1 cellular context compared by ENCODE assay signal in the genomic region with DNA sequence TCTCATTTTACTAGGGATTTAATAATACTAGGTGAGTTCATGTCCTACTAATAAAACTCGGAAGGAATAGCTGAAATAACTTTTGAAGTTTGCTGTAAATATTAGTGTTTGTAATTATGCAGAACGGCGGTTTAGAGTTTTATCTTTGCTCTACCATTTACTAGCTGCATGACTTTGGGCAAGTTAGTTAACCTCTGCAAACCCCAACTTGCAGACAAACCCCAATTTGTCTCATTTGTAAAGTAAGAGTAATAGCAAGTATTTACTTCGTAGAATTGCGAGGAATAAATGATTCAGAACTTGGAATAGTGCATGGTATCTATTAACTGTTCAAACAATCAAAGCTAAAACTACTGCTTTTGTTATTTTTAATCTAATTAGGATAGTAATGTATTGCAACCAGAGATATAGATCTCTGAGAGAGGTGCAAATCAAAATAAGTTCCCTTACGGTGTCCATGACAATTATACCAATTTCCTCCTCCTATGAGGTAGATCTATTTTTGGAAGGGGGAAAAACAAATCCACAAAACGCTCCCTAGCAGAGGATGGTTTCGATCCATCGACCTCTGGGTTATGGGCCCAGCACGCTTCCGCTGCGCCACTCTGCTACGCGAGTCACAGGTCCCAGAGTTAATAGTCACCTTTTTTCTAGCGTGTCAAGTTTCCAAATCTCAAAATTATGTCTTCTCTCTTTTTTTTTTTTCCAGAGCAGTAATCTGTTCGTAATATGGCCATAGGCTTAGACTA.
A peak's percentile ranks its signal among the peaks of the same experiment; 100 is the strongest.
TF ChIP-seq lines count a peak whose summit lies in the region.

No MANE protein-coding gene starts in this region.

TF ChIP-seq in K562, 482 proteins besides CTCF, POLR2A, EP300 and RAD21 (continued from another document and continues in another):
- TF ChIP-seq, protein P1, sequence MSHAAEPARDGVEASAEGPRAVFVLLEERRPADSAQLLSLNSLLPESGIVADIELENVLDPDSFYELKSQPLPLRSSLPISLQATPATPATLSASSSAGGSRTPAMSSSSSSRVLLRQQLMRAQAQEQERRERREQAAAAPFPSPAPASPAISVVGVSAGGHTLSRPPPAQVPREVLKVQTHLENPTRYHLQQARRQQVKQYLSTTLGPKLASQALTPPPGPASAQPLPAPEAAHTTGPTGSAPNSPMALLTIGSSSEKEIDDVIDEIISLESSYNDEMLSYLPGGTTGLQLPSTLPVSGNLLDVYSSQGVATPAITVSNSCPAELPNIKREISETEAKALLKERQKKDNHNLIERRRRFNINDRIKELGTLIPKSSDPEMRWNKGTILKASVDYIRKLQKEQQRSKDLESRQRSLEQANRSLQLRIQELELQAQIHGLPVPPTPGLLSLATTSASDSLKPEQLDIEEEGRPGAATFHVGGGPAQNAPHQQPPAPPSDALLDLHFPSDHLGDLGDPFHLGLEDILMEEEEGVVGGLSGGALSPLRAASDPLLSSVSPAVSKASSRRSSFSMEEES (CRISPR knock-in tag; IDR thresholded peaks at IDR 0.05) = no peak
- TF ChIP-seq HDAC3 (IDR thresholded peaks at IDR 0.05; ENCODE audit: borderline replicate concordance, partially characterized antibody) (no peak), HMG20A (CRISPR knock-in tag; conservative IDR thresholded peaks at IDR 0.05) (no peak), TCF7 (IDR thresholded peaks at IDR 0.05; ENCODE audit: borderline replicate concordance) (peak; percentile 61; the same call in 1 of the 2 replicates), BHLHE40 (IDR thresholded peaks at IDR 0.05; ENCODE audit: low read length) (peak; percentile 53; the same call in 1 of the 2 replicates), PPARD (CRISPR knock-in tag; IDR thresholded peaks at IDR 0.05) (no peak), KDM4B (IDR thresholded peaks at IDR 0.05; ENCODE audit: borderline replicate concordance in 2 of 2, low read depth in 1 of 2) (no peak), SMAD2 (IDR thresholded peaks at IDR 0.05; ENCODE audit: low read depth, low read length) (no peak), ZZZ3 (IDR thresholded peaks at IDR 0.05) (no peak), ZNF431 (CRISPR knock-in tag; IDR thresholded peaks at IDR 0.05) (no peak), ZNF311 (CRISPR knock-in tag; IDR thresholded peaks at IDR 0.05) (no peak), ZNF717 (CRISPR knock-in tag; IDR thresholded peaks at IDR 0.05) (no peak), ZC3H11A (IDR thresholded peaks at IDR 0.05; ENCODE audit: low read depth, low read length) (no peak), TRIM24 (IDR thresholded peaks at IDR 0.05) (peak in 1 of 2 experiments; percentile 49; a peak in 1 of 4 replicates), KDM2B (CRISPR knock-in tag; IDR thresholded peaks at IDR 0.05) (0 out of 2 replicates have a peak, but pooled peaks have one; percentile 80), SUPT5H (IDR thresholded peaks at IDR 0.05) (no peak), NONO (IDR thresholded peaks at IDR 0.05; ENCODE audit: low read depth in 2 of 2, low read length in 1 of 2) (0 out of 4 replicates have a peak, but pooled peaks of 1 of the 2 experiments have one; percentile 49), SMAD3 (CRISPR knock-in tag; conservative IDR thresholded peaks at IDR 0.05) (0 out of 2 replicates have a peak, but pooled peaks have one; percentile 43), ZNF583 (CRISPR knock-in tag; IDR thresholded peaks at IDR 0.05) (no peak), POLR3A (IDR thresholded peaks at IDR 0.05; ENCODE audit: borderline replicate concordance, extremely low read depth, insufficient read depth, insufficient read length) (peak; percentile 97), POLR2AphosphoS5 (IDR thresholded peaks at IDR 0.05; ENCODE audit: control insufficient read depth, insufficient read depth, low read depth, low read length) (no peak), SAP30 (IDR thresholded peaks at IDR 0.05; ENCODE audit: borderline replicate concordance, insufficient read depth, low read depth, low read length, poor library complexity, severe bottlenecking) (no peak), LCOR (CRISPR knock-in tag; IDR thresholded peaks at IDR 0.05) (peak; percentile 73; the same call in 1 of the 2 replicates), HDAC8 (tag; IDR thresholded peaks at IDR 0.05) (no peak; the same call in 1 of the 2 replicates), BRF1 (IDR thresholded peaks at IDR 0.05; ENCODE audit: borderline replicate concordance, extremely low read depth, insufficient read length) (peak; percentile 53), CC2D1A (IDR thresholded peaks at IDR 0.05) (peak; percentile 13; the same call in 1 of the 2 replicates), NBN (IDR thresholded peaks at IDR 0.05; ENCODE audit: low read depth) (peak; percentile 84), ZNF146 (CRISPR knock-in tag; IDR thresholded peaks at IDR 0.05; ENCODE audit: unreplicated experiment) (no peak), CBFB (CRISPR knock-in tag; IDR thresholded peaks at IDR 0.05) (no peak), HNRNPLL (IDR thresholded peaks at IDR 0.05; ENCODE audit: low read depth, low read length, poor library complexity, severe bottlenecking) (no peak), SOX6 (IDR thresholded peaks at IDR 0.05) (peak; percentile 67), SREBF1 (IDR thresholded peaks at IDR 0.05; ENCODE audit: borderline replicate concordance, low read depth, low read length) (no peak), HDAC1 (IDR thresholded peaks at IDR 0.05) (peak; percentile 46 to 81; a peak in 3 of 4 replicates), ZNF224 (CRISPR knock-in tag; IDR thresholded peaks at IDR 0.05) (no peak), ZNF274 (IDR thresholded peaks at IDR 0.05; ENCODE audit: borderline replicate concordance, low read depth, low read length) (no peak), NR3C1 (CRISPR knock-in tag; IDR thresholded peaks at IDR 0.05) (no peak), ZNF551 (CRISPR knock-in tag; IDR thresholded peaks at IDR 0.05) (no peak), ZEB2 (IDR thresholded peaks at IDR 0.05) (no peak), PCBP2 (IDR thresholded peaks at IDR 0.05; ENCODE audit: low read depth, low read length, poor library complexity, severe bottlenecking) (no peak), ZNF133 (CRISPR knock-in tag; IDR thresholded peaks at IDR 0.05) (no peak), YY1 (IDR thresholded peaks at IDR 0.05; ENCODE audit: borderline replicate concordance in 1 of 3, control insufficient read depth in 1 of 3, extremely low read depth in 1 of 3, insufficient read depth in 3 of 3, insufficient read length in 1 of 3, insufficient replicate concordance in 2 of 3, low read depth in 1 of 3, low read length in 2 of 3) (peak in 1 of 3 experiments; percentile 46), FOXJ2 (tag; IDR thresholded peaks at IDR 0.05) (0 out of 2 replicates have a peak, but pooled peaks have one; percentile 27), HEY1 (CRISPR knock-in tag; IDR thresholded peaks at IDR 0.05; ENCODE audit: borderline replicate concordance) (no peak), CBX1 (IDR thresholded peaks at IDR 0.05; ENCODE audit: low read depth) (0 out of 2 replicates have a peak, but pooled peaks have one; percentile 49), LEF1 (IDR thresholded peaks at IDR 0.05) (no peak; the same call in 1 of the 2 replicates)
- TF ChIP-seq, protein P2, sequence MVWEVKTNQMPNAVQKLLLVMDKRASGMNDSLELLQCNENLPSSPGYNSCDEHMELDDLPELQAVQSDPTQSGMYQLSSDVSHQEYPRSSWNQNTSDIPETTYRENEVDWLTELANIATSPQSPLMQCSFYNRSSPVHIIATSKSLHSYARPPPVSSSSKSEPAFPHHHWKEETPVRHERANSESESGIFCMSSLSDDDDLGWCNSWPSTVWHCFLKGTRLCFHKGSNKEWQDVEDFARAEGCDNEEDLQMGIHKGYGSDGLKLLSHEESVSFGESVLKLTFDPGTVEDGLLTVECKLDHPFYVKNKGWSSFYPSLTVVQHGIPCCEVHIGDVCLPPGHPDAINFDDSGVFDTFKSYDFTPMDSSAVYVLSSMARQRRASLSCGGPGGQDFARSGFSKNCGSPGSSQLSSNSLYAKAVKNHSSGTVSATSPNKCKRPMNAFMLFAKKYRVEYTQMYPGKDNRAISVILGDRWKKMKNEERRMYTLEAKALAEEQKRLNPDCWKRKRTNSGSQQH (CRISPR knock-in tag; IDR thresholded peaks at IDR 0.05) = no peak
- TF ChIP-seq, protein P3, sequence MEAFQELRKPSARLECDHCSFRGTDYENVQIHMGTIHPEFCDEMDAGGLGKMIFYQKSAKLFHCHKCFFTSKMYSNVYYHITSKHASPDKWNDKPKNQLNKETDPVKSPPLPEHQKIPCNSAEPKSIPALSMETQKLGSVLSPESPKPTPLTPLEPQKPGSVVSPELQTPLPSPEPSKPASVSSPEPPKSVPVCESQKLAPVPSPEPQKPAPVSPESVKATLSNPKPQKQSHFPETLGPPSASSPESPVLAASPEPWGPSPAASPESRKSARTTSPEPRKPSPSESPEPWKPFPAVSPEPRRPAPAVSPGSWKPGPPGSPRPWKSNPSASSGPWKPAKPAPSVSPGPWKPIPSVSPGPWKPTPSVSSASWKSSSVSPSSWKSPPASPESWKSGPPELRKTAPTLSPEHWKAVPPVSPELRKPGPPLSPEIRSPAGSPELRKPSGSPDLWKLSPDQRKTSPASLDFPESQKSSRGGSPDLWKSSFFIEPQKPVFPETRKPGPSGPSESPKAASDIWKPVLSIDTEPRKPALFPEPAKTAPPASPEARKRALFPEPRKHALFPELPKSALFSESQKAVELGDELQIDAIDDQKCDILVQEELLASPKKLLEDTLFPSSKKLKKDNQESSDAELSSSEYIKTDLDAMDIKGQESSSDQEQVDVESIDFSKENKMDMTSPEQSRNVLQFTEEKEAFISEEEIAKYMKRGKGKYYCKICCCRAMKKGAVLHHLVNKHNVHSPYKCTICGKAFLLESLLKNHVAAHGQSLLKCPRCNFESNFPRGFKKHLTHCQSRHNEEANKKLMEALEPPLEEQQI (IDR thresholded peaks at IDR 0.05) = peak; percentile 81
- TF ChIP-seq, protein P4, sequence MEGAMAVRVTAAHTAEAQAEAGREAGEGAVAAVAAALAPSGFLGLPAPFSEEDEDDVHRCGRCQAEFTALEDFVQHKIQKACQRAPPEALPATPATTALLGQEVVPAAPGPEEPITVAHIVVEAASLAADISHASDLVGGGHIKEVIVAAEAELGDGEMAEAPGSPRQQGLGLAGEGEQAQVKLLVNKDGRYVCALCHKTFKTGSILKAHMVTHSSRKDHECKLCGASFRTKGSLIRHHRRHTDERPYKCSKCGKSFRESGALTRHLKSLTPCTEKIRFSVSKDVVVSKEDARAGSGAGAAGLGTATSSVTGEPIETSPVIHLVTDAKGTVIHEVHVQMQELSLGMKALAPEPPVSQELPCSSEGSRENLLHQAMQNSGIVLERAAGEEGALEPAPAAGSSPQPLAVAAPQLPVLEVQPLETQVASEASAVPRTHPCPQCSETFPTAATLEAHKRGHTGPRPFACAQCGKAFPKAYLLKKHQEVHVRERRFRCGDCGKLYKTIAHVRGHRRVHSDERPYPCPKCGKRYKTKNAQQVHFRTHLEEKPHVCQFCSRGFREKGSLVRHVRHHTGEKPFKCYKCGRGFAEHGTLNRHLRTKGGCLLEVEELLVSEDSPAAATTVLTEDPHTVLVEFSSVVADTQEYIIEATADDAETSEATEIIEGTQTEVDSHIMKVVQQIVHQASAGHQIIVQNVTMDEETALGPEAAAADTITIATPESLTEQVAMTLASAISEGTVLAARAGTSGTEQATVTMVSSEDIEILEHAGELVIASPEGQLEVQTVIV (CRISPR knock-in tag; IDR thresholded peaks at IDR 0.05; ENCODE audit: borderline replicate concordance) = no peak
- TF ChIP-seq, protein P5, sequence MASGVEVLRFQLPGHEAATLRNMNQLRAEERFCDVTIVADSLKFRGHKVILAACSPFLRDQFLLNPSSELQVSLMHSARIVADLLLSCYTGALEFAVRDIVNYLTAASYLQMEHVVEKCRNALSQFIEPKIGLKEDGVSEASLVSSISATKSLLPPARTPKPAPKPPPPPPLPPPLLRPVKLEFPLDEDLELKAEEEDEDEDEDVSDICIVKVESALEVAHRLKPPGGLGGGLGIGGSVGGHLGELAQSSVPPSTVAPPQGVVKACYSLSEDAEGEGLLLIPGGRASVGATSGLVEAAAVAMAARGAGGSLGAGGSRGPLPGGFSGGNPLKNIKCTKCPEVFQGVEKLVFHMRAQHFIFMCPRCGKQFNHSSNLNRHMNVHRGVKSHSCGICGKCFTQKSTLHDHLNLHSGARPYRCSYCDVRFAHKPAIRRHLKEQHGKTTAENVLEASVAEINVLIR (CRISPR knock-in tag; IDR thresholded peaks at IDR 0.05) = no peak
- TF ChIP-seq, protein P6, sequence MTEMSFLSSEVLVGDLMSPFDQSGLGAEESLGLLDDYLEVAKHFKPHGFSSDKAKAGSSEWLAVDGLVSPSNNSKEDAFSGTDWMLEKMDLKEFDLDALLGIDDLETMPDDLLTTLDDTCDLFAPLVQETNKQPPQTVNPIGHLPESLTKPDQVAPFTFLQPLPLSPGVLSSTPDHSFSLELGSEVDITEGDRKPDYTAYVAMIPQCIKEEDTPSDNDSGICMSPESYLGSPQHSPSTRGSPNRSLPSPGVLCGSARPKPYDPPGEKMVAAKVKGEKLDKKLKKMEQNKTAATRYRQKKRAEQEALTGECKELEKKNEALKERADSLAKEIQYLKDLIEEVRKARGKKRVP (CRISPR knock-in tag; IDR thresholded peaks at IDR 0.05) = no peak
- TF ChIP-seq, protein P7, sequence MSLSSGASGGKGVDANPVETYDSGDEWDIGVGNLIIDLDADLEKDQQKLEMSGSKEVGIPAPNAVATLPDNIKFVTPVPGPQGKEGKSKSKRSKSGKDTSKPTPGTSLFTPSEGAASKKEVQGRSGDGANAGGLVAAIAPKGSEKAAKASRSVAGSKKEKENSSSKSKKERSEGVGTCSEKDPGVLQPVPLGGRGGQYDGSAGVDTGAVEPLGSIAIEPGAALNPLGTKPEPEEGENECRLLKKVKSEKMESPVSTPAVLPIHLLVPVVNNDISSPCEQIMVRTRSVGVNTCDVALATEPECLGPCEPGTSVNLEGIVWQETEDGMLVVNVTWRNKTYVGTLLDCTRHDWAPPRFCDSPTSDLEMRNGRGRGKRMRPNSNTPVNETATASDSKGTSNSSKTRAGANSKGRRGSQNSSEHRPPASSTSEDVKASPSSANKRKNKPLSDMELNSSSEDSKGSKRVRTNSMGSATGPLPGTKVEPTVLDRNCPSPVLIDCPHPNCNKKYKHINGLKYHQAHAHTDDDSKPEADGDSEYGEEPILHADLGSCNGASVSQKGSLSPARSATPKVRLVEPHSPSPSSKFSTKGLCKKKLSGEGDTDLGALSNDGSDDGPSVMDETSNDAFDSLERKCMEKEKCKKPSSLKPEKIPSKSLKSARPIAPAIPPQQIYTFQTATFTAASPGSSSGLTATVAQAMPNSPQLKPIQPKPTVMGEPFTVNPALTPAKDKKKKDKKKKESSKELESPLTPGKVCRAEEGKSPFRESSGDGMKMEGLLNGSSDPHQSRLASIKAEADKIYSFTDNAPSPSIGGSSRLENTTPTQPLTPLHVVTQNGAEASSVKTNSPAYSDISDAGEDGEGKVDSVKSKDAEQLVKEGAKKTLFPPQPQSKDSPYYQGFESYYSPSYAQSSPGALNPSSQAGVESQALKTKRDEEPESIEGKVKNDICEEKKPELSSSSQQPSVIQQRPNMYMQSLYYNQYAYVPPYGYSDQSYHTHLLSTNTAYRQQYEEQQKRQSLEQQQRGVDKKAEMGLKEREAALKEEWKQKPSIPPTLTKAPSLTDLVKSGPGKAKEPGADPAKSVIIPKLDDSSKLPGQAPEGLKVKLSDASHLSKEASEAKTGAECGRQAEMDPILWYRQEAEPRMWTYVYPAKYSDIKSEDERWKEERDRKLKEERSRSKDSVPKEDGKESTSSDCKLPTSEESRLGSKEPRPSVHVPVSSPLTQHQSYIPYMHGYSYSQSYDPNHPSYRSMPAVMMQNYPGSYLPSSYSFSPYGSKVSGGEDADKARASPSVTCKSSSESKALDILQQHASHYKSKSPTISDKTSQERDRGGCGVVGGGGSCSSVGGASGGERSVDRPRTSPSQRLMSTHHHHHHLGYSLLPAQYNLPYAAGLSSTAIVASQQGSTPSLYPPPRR (CRISPR knock-in tag; IDR thresholded peaks at IDR 0.05; ENCODE audit: borderline replicate concordance) = no peak; the same call in 1 of the 2 replicates
